ENCODE assay signal across 12 cellular contexts in the genomic region with DNA sequence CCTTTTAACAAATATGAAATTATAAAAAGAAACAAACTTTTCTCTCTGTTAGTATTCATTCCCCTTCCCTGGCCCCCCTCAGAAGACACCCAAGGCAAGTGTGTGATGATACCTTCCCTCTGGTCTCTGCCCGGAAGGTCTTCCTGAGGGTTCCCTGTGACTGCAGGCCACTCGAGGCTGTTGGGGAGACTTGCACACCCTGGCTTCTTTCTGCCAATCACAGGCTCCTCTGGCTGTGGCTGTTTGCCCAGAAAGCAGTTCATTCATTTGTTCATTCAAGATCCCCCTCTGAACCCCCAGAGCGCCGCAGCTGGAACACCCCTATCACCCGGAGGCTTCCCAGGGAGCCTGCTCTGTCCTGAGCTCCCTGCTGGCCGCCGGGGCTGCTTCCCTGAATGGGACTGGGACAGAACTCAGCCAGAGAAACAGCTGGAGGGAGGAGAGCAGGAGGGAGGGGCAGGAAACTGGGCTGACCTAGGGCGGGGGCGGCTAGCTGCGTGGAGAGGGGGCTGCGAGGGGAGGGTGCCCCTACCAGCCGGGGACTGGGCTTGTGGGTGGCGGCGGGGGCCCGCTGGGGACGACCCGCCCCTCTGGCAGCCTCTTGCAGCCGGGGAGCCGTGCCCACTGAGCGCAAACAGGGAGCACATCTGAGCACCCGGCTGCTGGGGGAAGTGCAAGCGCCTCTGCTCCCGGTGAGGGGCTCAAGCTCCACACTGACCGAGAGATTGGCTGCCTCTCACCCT. TPM values are rescaled to one million over a fixed set of nuclear protein-coding genes. Genes with fewer than 3 reads are reported as not detected.
A peak's percentile ranks its signal among the peaks of the same experiment; 100 is the strongest.
DNase-seq lines count a peak whose midpoint lies in the region; ATAC-seq, FAIRE-seq and TF ChIP-seq lines count a peak whose summit lies in the region.
"Had no signal": no experiment of that assay in that cellular context is flagged by ENCODE, and none has a peak within 500 bp of the region (broad histone marks: within the 10 kb centered on the region; RNA-seq: fewer than 3 reads in every experiment).

A gene with protein sequence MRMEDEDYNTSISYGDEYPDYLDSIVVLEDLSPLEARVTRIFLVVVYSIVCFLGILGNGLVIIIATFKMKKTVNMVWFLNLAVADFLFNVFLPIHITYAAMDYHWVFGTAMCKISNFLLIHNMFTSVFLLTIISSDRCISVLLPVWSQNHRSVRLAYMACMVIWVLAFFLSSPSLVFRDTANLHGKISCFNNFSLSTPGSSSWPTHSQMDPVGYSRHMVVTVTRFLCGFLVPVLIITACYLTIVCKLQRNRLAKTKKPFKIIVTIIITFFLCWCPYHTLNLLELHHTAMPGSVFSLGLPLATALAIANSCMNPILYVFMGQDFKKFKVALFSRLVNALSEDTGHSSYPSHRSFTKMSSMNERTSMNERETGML (minus strand): TSS at position 397 of the 743 bp plus-strand sequence. CDS start 45,720 bp downstream, outside the sequence.

- no peaks in the 10 kb centered on the region for H3F3A ChIP-seq in PC-3 (ENCODE audit: low read length, unreplicated experiment)

- intact Hi-C loops in endothelial cell of umbilical vein (cut with micrococcal nuclease) (no loop called here), prostate gland (cut with DNase I) (no loop called here), PC-3 (cut with micrococcal nuclease) (no loop called here)

- no peaks in the 10 kb centered on the region for H3K9me1 ChIP-seq in endothelial cell of umbilical vein (replicated peaks; ENCODE audit: control insufficient read depth, extremely low read depth, insufficient read depth, low read length)

- 1% methylated on average over 17 of the region's 24 CpGs for WGBS in suprapubic skin
- WGBS in prostate gland = 5% methylated on average over 24 of the region's 24 CpGs

- BruUV-seq in endothelial cell of umbilical vein (replicated peaks; lab: Mats Ljungman, UMichigan) (no TSS peak), PC-3 (replicated peaks; lab: Mats Ljungman, UMichigan) (no TSS peak)

- H3K79me2 ChIP-seq in endothelial cell of umbilical vein (ENCODE audit: control insufficient read depth, insufficient read depth, low read length) (no peaks in the 10 kb centered on the region), PC-3 (ENCODE audit: low read length) (no peaks in the 10 kb centered on the region)

- TF ChIP-seq POLR2A in endothelial cell of umbilical vein (IDR thresholded peaks at IDR 0.05; ENCODE audit: low read depth, low read length) (no peak), suprapubic skin (IDR thresholded peaks at IDR 0.05) (no peak), prostate gland (IDR thresholded peaks at IDR 0.05) (no peak)

- H3K9me2 ChIP-seq in PC-3 (replicated peaks; ENCODE audit: low read length) = no peaks in the 10 kb centered on the region

- no peak within 1 kb of the TSS for H2AFZ ChIP-seq in endothelial cell of umbilical vein (ENCODE audit: low read depth, low read length)
- H2AFZ ChIP-seq in PC-3 (ENCODE audit: low read length) = no peak within 1 kb of the TSS

- TF ChIP-seq CTCF in endothelial cell of umbilical vein (IDR thresholded peaks at IDR 0.05; ENCODE audit: extremely low read depth in 1 of 2, insufficient read depth in 1 of 2, low read depth in 1 of 2, low read length in 2 of 2) (no peak), suprapubic skin (IDR thresholded peaks at IDR 0.05) (no peak), prostate gland (IDR thresholded peaks at IDR 0.05) (no peak), PC-3 (conservative IDR thresholded peaks at IDR 0.05; ENCODE audit: low read depth, low read length) (no peak)

- CTCF ChIA-PET in endothelial cell of umbilical vein (lab: Charles Lee) = no interaction called here
- CTCF ChIA-PET in PC-3 (lab: Charles Lee) = no interaction called here

- H3K4me2 ChIP-seq in endothelial cell of umbilical vein (ENCODE audit: insufficient read depth, low read length) (no peak within 1 kb of the TSS), PC-3 (ENCODE audit: low read length) (no peak within 1 kb of the TSS)

- DNase-seq in LHCN-M2 (ENCODE audit: low read depth) (peak; percentile 63), endothelial cell of umbilical vein (ENCODE audit: low read depth, low spot score) (no peak), mesenteric fat pad (ENCODE audit: low spot score) (no peak), suprapubic skin (ENCODE audit: low spot score in 2 of 2) (peak in 1 of 2 donors; percentile 72), prostate gland (ENCODE audit: low spot score) (no peak), NOMO-1 (lab: John Stamatoyannopoulos, UW; ENCODE audit: unreplicated experiment in 2 of 2) (no peak), PC-3 (no peak), GDM1 (lab: John Stamatoyannopoulos, UW) (no peak)
- DNase-seq: activated CD8-positive, alpha-beta memory T cell treated with anti-CD3 and anti-CD28 coated beads for 24 hours; effector memory CD4-positive, alpha-beta T cell; stimulated activated naive CD4-positive, alpha-beta T cell had no signal

- H3K36me3 ChIP-seq in endothelial cell of umbilical vein (ENCODE audit: control insufficient read depth in 2 of 2, extremely low read depth in 1 of 2, insufficient read depth in 2 of 2, low read length in 2 of 2) (no peaks in the 10 kb centered on the region), suprapubic skin (no peaks in the 10 kb centered on the region), prostate gland (no peaks in the 10 kb centered on the region), PC-3 (ENCODE audit: low read depth, low read length) (no peaks in the 10 kb centered on the region)

- ATAC-seq in PC-3 = no peak

- H3K27me3 ChIP-seq in endothelial cell of umbilical vein (ENCODE audit: control insufficient read depth in 2 of 2, insufficient read depth in 2 of 2, low read length in 2 of 2) (peaks cover 23 to 24% of the 10 kb centered on the region in 2 experiments), suprapubic skin (peaks cover 5% of the 10 kb centered on the region), prostate gland (replicated peaks; ENCODE audit: insufficient read depth) (no peaks in the 10 kb centered on the region), PC-3 (ENCODE audit: low read length) (peaks cover 55% of the 10 kb centered on the region)

- H3K9ac ChIP-seq in endothelial cell of umbilical vein (replicated peaks; ENCODE audit: extremely low read depth, insufficient read depth, low read length) = no peak within 1 kb of the TSS
- no peak within 1 kb of the TSS for H3K9ac ChIP-seq in PC-3 (ENCODE audit: low read length)

- dilution Hi-C loops in endothelial cell of umbilical vein (cut with MboI; ENCODE audit: extremely low pct_ligation_motif_present, low sequenced_read_pairs) = no loop called here

- FAIRE-seq in endothelial cell of umbilical vein (lab: Jason Lieb, UNC) = no peak
- FAIRE-seq: RCC 7860 had no signal

- POLR2A ChIA-PET in endothelial cell of umbilical vein (lab: Charles Lee) (no interaction called here), PC-3 (lab: Charles Lee; ENCODE audit: unreplicated experiment) (no interaction called here)

- H4K20me1 ChIP-seq in endothelial cell of umbilical vein (replicated peaks; ENCODE audit: control insufficient read depth, extremely low read depth, insufficient read depth, low read length) (no peaks in the 10 kb centered on the region), PC-3 (ENCODE audit: low read length) (no peaks in the 10 kb centered on the region)

- H3K4me3 ChIP-seq in endothelial cell of umbilical vein (replicated peaks in 1 of 3; ENCODE audit: insufficient read depth in 1 of 3, low read depth in 1 of 3, low read length in 3 of 3) (no peak within 1 kb of the TSS), suprapubic skin (peak within 1 kb of the TSS; percentile 39), prostate gland (peak within 1 kb of the TSS in 1 of 2 donors; percentile 15), PC-3 (ENCODE audit: low read length) (no peak within 1 kb of the TSS)

- H3K4me1 ChIP-seq in endothelial cell of umbilical vein (ENCODE audit: control insufficient read depth, extremely low read depth, insufficient read depth, low read length) (peaks cover 5% of the 10 kb centered on the region), suprapubic skin (peaks cover 12% of the 10 kb centered on the region), prostate gland (replicated peaks) (no peaks in the 10 kb centered on the region), PC-3 (ENCODE audit: insufficient read depth, low read length) (no peaks in the 10 kb centered on the region)

- no peak for TF ChIP-seq EP300 in suprapubic skin (IDR thresholded peaks at IDR 0.05)

- H3K27ac ChIP-seq in endothelial cell of umbilical vein (ENCODE audit: insufficient read depth, low read depth, low read length) (no peak within 1 kb of the TSS), suprapubic skin (peak within 1 kb of the TSS; percentile 19), prostate gland (no peak within 1 kb of the TSS), PC-3 (ENCODE audit: low read length) (no peak within 1 kb of the TSS)

- H3K9me3 ChIP-seq in endothelial cell of umbilical vein (replicated peaks; ENCODE audit: control insufficient read depth, insufficient read depth, low read length) (no peaks in the 10 kb centered on the region), suprapubic skin (no peaks in the 10 kb centered on the region), prostate gland (no peaks in the 10 kb centered on the region), PC-3 (ENCODE audit: low read length) (no peaks in the 10 kb centered on the region)

TF ChIP-seq in endothelial cell of umbilical vein, 7 proteins besides CTCF, POLR2A, EP300 and RAD21:
- TF ChIP-seq EZH2 (IDR thresholded peaks at IDR 0.05; ENCODE audit: borderline replicate concordance, low read depth, low read length, severe bottlenecking) (peak; percentile 64), GATA2 (IDR thresholded peaks at IDR 0.05; ENCODE audit: insufficient read depth, insufficient read length, low read depth, low read length) (no peak)

RNA-seq across cellular contexts. Expression of the gene that starts here (rescaled TPM):
- total RNA-seq in LHCN-M2 (2014; rRNA removed) = 15.4 and 17.1 TPM in 2 replicates
- 8.9 TPM for polyA plus RNA-seq in LHCN-M2 (2012)
- total RNA-seq in endothelial cell of umbilical vein = not detected in 2 replicates
- polyA plus RNA-seq in endothelial cell of umbilical vein = 0.60 and 0.61 TPM in 2 replicates
- polyA plus RNA-seq in endothelial cell of umbilical vein (2011; cell fraction: cytosol; rRNA removed) = 0.14 and 0.15 TPM in 2 replicates
- polyA plus RNA-seq in endothelial cell of umbilical vein (2011; cell fraction: nucleus; rRNA removed) = 0.07 and 0.13 TPM in 2 replicates
- 0.13 and 0.42 TPM in 2 replicates for polyA plus RNA-seq in endothelial cell of umbilical vein (2012)
- 1.7 and 1.8 TPM in 2 replicates for polyA minus RNA-seq in endothelial cell of umbilical vein
- polyA minus RNA-seq in endothelial cell of umbilical vein (2011; cell fraction: cytosol; rRNA and poly(A)+ RNA removed) = not detected
- polyA minus RNA-seq in endothelial cell of umbilical vein (2011; cell fraction: nucleus; rRNA and poly(A)+ RNA removed) = 0.10 and 0.58 TPM in 2 replicates
- total RNA-seq in mesenteric fat pad = 26.0 TPM
- 1 to 10 TPM; 2.1 to 5.2 (median 3.4) TPM for total RNA-seq in suprapubic skin
- total RNA-seq in prostate gland = 1 to 10 TPM; 3.3 to 9.1 TPM
- not detected in 2 replicates for total RNA-seq in PC-3 (2014; rRNA removed)
